ENCODE assay signal across 8 cellular contexts in the genomic region with DNA sequence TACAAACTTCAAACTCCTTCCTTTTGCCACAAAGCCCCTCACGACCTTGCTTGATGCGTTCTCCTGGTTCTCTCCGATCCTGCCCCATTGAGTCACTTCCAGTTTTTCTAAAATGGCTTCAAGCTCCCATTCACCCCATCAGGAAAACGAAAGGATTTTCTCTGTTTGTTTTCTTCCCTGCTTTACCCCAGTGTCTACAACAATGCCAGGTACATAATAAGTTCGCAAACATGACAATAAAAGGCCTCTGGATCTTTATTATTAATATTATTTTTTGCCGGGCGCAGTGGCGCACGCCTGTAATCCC. TPM values are rescaled to one million over a fixed set of nuclear protein-coding genes. Genes with fewer than 3 reads are reported as not detected.
A peak's percentile ranks its signal among the peaks of the same experiment; 100 is the strongest.
DNase-seq lines count a peak whose midpoint lies in the region; ATAC-seq, FAIRE-seq and TF ChIP-seq lines count a peak whose summit lies in the region.

No MANE protein-coding gene starts in this region.

- FAIRE-seq in frontal cortex (lab: Jason Lieb, UNC) = no peak

- no peaks in the 10 kb centered on the region for H4K20me1 ChIP-seq in mammary epithelial cell (ENCODE audit: insufficient read depth, low read length)

- CTCF ChIA-PET in mammary epithelial cell (lab: Charles Lee; ENCODE audit: low non-redundant PET) = no interaction called here

- WGBS in mammary epithelial cell (ENCODE audit: low coverage, missing lambda C conversion rate) = 16% methylated on average over 9 of the region's 9 CpGs
- 31 to 38% methylated on average over 9 of the region's 9 CpGs for WGBS in aorta, 2 donors

- dilution Hi-C loops in mammary epithelial cell (cut with HindIII; ENCODE audit: low sequenced_read_pairs) = loop anchor here (5.0 kb wide), 1 partner anchor 93 kb away; no protein-coding TSS in a partner anchor

- H3K36me3 ChIP-seq in mammary epithelial cell (ENCODE audit: insufficient read depth, low read length) (peaks cover 14% of the 10 kb centered on the region), aorta (ENCODE audit: control insufficient read depth in 1 of 2, insufficient read depth in 2 of 2, low read length in 1 of 2) (peaks cover 5 to 7% of the 10 kb centered on the region in 2 donors)

- H3K79me2 ChIP-seq in mammary epithelial cell (ENCODE audit: insufficient read depth, low read length) = peaks cover 39% of the 10 kb centered on the region

- H3K9me3 ChIP-seq in mammary epithelial cell (replicated peaks; ENCODE audit: insufficient read depth, low read length) (no peaks in the 10 kb centered on the region), mononuclear cell (ENCODE audit: low read depth, low read length) (no peaks in the 10 kb centered on the region), aorta (ENCODE audit: control insufficient read depth, low read length) (no peaks in the 10 kb centered on the region)

- DNase-seq in stimulated activated naive CD8-positive, alpha-beta T cell treated with anti-CD3 and anti-CD28 coated beads, Interleukin-15, Interleukin-2, amounts not matched to agents 100 U/mL and 50 U/mL, for 24 hours = no peak
- DNase-seq in mammary epithelial cell (no peak), aorta (no peak), frontal cortex (ENCODE audit: low spot score in 2 of 2) (no peak), dermis blood vessel endothelial cell (no peak), SIG-M5 treated with dmso at 0.1 percent for 504 hours (lab: John Stamatoyannopoulos, UW; ENCODE audit: unreplicated experiment) (no peak)

- H2AFZ ChIP-seq in mammary epithelial cell (ENCODE audit: low read depth, low read length) = peak overlapping the region; percentile 96

- TF ChIP-seq CTCF in mammary epithelial cell (conservative IDR thresholded peaks at IDR 0.05 in 1 of 2, IDR thresholded peaks at IDR 0.05 in 1 of 2; ENCODE audit: extremely low read depth in 1 of 2, insufficient read depth in 1 of 2, low read depth in 1 of 2, low read length in 2 of 2) = no peak

- TSS peak; percentile 51 for BruUV-seq in mammary epithelial cell (replicated peaks; lab: Mats Ljungman, UMichigan)

- H3K36me3 Mint-ChIP-seq in stimulated activated naive CD8-positive, alpha-beta T cell treated with anti-CD3 and anti-CD28 coated beads, Interleukin-15, Interleukin-2, amounts not matched to agents 100 ng/mL and 50 ng/mL, for 24 hours (ENCODE audit: low read depth) = peaks cover 6% of the 10 kb centered on the region

- H3K4me1 ChIP-seq in mammary epithelial cell (ENCODE audit: insufficient read depth, low read length) (peaks cover 33% of the 10 kb centered on the region), mononuclear cell (ENCODE audit: insufficient read depth, low read length) (peaks cover 22% of the 10 kb centered on the region), aorta (ENCODE audit: control insufficient read depth in 1 of 2, insufficient read depth in 2 of 2, low read length in 2 of 2) (no peaks in the 10 kb centered on the region)

- H3K27me3 Mint-ChIP-seq in stimulated activated naive CD8-positive, alpha-beta T cell treated with anti-CD3 and anti-CD28 coated beads, Interleukin-15, Interleukin-2, amounts not matched to agents 100 ng/mL and 50 ng/mL, for 24 hours = no peaks in the 10 kb centered on the region

- H3K4me1 Mint-ChIP-seq in stimulated activated naive CD8-positive, alpha-beta T cell treated with anti-CD3 and anti-CD28 coated beads, Interleukin-15, Interleukin-2, amounts not matched to agents 100 ng/mL and 50 ng/mL, for 24 hours (ENCODE audit: low read depth) = peaks cover 16% of the 10 kb centered on the region

- H3K27ac Mint-ChIP-seq in stimulated activated naive CD8-positive, alpha-beta T cell treated with anti-CD3 and anti-CD28 coated beads, Interleukin-15, Interleukin-2, amounts not matched to agents 100 ng/mL and 50 ng/mL, for 24 hours = peak overlapping the region; percentile 79

- peak overlapping the region; percentile 98 for H3K4me3 Mint-ChIP-seq in stimulated activated naive CD8-positive, alpha-beta T cell treated with anti-CD3 and anti-CD28 coated beads, Interleukin-15, Interleukin-2, amounts not matched to agents 100 ng/mL and 50 ng/mL, for 24 hours

- H3K4me2 ChIP-seq in mammary epithelial cell (ENCODE audit: insufficient read depth, low read depth, low read length) = peak overlapping the region; percentile 84

- peak overlapping the region; percentile 73 for H3K9ac ChIP-seq in mammary epithelial cell (ENCODE audit: insufficient read depth, low read length)

- ATAC-seq in stimulated activated naive CD8-positive, alpha-beta T cell treated with anti-CD3 and anti-CD28 coated beads, Interleukin-15, Interleukin-2, amounts not matched to agents 100 U/mL and 50 U/mL, for 24 hours = no peak
- no peak for ATAC-seq in aorta (ENCODE audit: low FRiP score)

- H3K27ac ChIP-seq in mammary epithelial cell (ENCODE audit: insufficient read depth, low read depth, low read length) (peak overlapping the region; percentile 88), aorta (ENCODE audit: low read depth in 1 of 2, low read length in 2 of 2) (peak overlapping the region in 1 of 2 donors; percentile 45)

- intact Hi-C loops in mammary epithelial cell (cut with micrococcal nuclease) = loop anchor here (2.0 kb wide), 1 partner anchor 96 kb away; a partner anchor contains a TSS
- intact Hi-C loops in aorta (cut with DNase I) = loop anchor here in 1 of 2 donors (2.0 to 10.0 kb wide), 3 partner anchors 20 to 360 kb away; a partner anchor contains a TSS

- peak overlapping the region; percentile 92 to 100 (median 95) for H3K4me3 ChIP-seq in mammary epithelial cell (replicated peaks in 1 of 3; ENCODE audit: insufficient read depth in 1 of 3, low read depth in 2 of 3, low read length in 3 of 3)
- H3K4me3 ChIP-seq in mononuclear cell (ENCODE audit: low read length) = peak overlapping the region; percentile 99
- peak overlapping the region; percentile 27 to 28 for H3K4me3 ChIP-seq in aorta (ENCODE audit: low read length in 2 of 2)

- in situ Hi-C loops in mammary epithelial cell (cut with MboI; ENCODE audit: low sequenced_read_pairs in 2 of 2) = no loop called here

- H3K9me3 Mint-ChIP-seq in stimulated activated naive CD8-positive, alpha-beta T cell treated with anti-CD3 and anti-CD28 coated beads, Interleukin-15, Interleukin-2, amounts not matched to agents 100 ng/mL and 50 ng/mL, for 24 hours = no peaks in the 10 kb centered on the region

- H3K27me3 ChIP-seq in mammary epithelial cell (ENCODE audit: insufficient read depth, low read length) (no peaks in the 10 kb centered on the region), mononuclear cell (ENCODE audit: insufficient read depth, low read length) (no peaks in the 10 kb centered on the region), aorta (ENCODE audit: control insufficient read depth in 1 of 2, insufficient read depth in 2 of 2, low read length in 1 of 2) (no peaks in the 10 kb centered on the region)

RNA-seq across cellular contexts. Expression of a gene that starts 0.8 kb away (rescaled TPM):
- 10 to 100 TPM; 34.3 to 35.8 TPM for total RNA-seq in mammary epithelial cell
- 19.3 TPM for polyA plus RNA-seq in mammary epithelial cell
- polyA minus RNA-seq in mammary epithelial cell = 32.7 TPM
- total RNA-seq in mononuclear cell = 20.7 TPM
- 10 to 100 TPM; 34.8 to 46.3 TPM for total RNA-seq in aorta
- polyA plus RNA-seq in aorta = 10 to 100 TPM; 25.0 to 28.5 TPM
- 7.3 TPM for total RNA-seq in frontal cortex
- total RNA-seq in dermis blood vessel endothelial cell = 14.9 and 25.9 TPM in 2 replicates

RNA-seq across cellular contexts. Expression of a gene that starts 19.2 kb away (rescaled TPM):
- total RNA-seq in mammary epithelial cell (10 to 100 TPM; 20.6 to 25.8 TPM), mononuclear cell (16.1 TPM), aorta (10 to 100 TPM; 19.7 to 27.8 TPM), frontal cortex (2.0 TPM), dermis blood vessel endothelial cell (18.8 and 38.1 TPM in 2 replicates)
- polyA plus RNA-seq in mammary epithelial cell (29.4 TPM), aorta (10 to 100 TPM; 13.0 to 15.8 TPM)
- 16.0 TPM for polyA minus RNA-seq in mammary epithelial cell

RNA-seq across cellular contexts. Expression of a gene that starts 20.6 kb away (rescaled TPM):
- total RNA-seq in mammary epithelial cell (10 to 100 TPM; 57.6 to 92.5 TPM), mononuclear cell (39.8 TPM), aorta (10 to 100 TPM; 72.3 to 77.1 TPM), frontal cortex (29.3 TPM), dermis blood vessel endothelial cell (43.0 and 58.7 TPM in 2 replicates)
- polyA plus RNA-seq in mammary epithelial cell (88.3 TPM), aorta (100 to 1,000 TPM in 1 of 2 donors, 10 to 100 TPM in 1; 96.8 to 134 TPM)
- polyA minus RNA-seq in mammary epithelial cell = 52.5 TPM

RNA-seq across cellular contexts. Expression of a gene that starts 21.8 kb away (rescaled TPM):
- total RNA-seq in mammary epithelial cell = under 1 TPM; 0.16 to 0.50 TPM
- polyA plus RNA-seq in mammary epithelial cell = 0.29 TPM
- not detected for polyA minus RNA-seq in mammary epithelial cell
- total RNA-seq in mononuclear cell = under 0.01 TPM
- 1 to 10 TPM; 1.3 to 3.6 TPM for total RNA-seq in aorta
- polyA plus RNA-seq in aorta = 1 to 10 TPM in 1 of 2 donors, under 1 TPM in 1; 0.25 to 4.1 TPM
- 23.2 TPM for total RNA-seq in frontal cortex
- 0.05 and 0.17 TPM in 2 replicates for total RNA-seq in dermis blood vessel endothelial cell

RNA-seq across cellular contexts. Expression of a gene that starts 31.8 kb away (rescaled TPM):
- total RNA-seq in mammary epithelial cell (1 to 10 TPM; 1.7 to 2.3 TPM), mononuclear cell (1.0 TPM), aorta (1 to 10 TPM; 4.9 to 7.6 TPM), frontal cortex (1.2 TPM), dermis blood vessel endothelial cell (1.7 and 2.1 TPM in 2 replicates)
- polyA plus RNA-seq in mammary epithelial cell (0.42 TPM), aorta (1 to 10 TPM; 3.1 to 5.2 TPM)
- polyA minus RNA-seq in mammary epithelial cell = 0.10 TPM

Comparison
In these comparisons a context has a peak if more than half of its experiments do, and no peak if none do; other contexts are left out.
1. H3K4me3 ChIP-seq: peak in every context shown above with its lines; median percentile 99 in mononuclear cell; 95 in mammary epithelial cell; 28 in aorta.